ENCODE assay signal across 12 cellular contexts in genomic region chr12:49365542-49365941, GRCh38. TPM values are rescaled to one million over a fixed set of nuclear protein-coding genes. Genes with fewer than 3 reads are reported as not detected.
DNase-seq lines count a peak whose midpoint lies in the region; ATAC-seq, FAIRE-seq and TF ChIP-seq lines count a peak whose summit lies in the region.
"Had no signal": no experiment of that assay in that cellular context is flagged by ENCODE, and none has a peak within 500 bp of the region (broad histone marks: within the 10 kb centered on the region; RNA-seq: fewer than 3 reads in every experiment).

No MANE protein-coding gene starts in this region.

- no peaks in the 10 kb centered on the region for H3K9me1 ChIP-seq in keratinocyte (ENCODE audit: control insufficient read depth, extremely low read depth, insufficient read depth, low read length)

- CTCF ChIA-PET in activated CD8-positive, alpha-beta T cell treated with anti-CD3 and anti-CD28 coated beads, Interleukin-2, amount 10 ng/mL, durations not matched to agents 7 days and 5 days (lab: Charles Lee), result interaction anchor here (0.7 to 7.1 kb wide), 11 partner anchors 8 to 432 kb away, joined by 3 to 84 read pairs (median 6); partner anchors contain the start of genes DNAJC22 and PRPH

- H3K9me3 ChIP-seq in keratinocyte (ENCODE audit: control insufficient read depth, low read depth, low read length), result no peaks in the 10 kb centered on the region
- no peaks in the 10 kb centered on the region for H3K9me3 ChIP-seq in aorta (ENCODE audit: control insufficient read depth, low read length)

- H3K27ac Mint-ChIP-seq in activated CD8-positive, alpha-beta T cell treated with anti-CD3 and anti-CD28 coated beads, Interleukin-2, amount 10 ng/mL, durations not matched to agents 7 days and 5 days, result no peak overlapping the region

- peak overlapping the region; percentile 90 for H3K4me2 ChIP-seq in keratinocyte (ENCODE audit: control insufficient read depth, extremely low read depth, insufficient read depth, low read depth, low read length)

- H3K4me1 ChIP-seq in keratinocyte (ENCODE audit: control insufficient read depth, extremely low read depth, insufficient read depth, low read length), result peaks cover 33% of the 10 kb centered on the region
- peaks cover 0 to 3% of the 10 kb centered on the region in 2 donors for H3K4me1 ChIP-seq in aorta (ENCODE audit: control insufficient read depth in 1 of 2, insufficient read depth in 2 of 2, low read length in 2 of 2)

- no peaks in the 10 kb centered on the region for H3K9me3 Mint-ChIP-seq in activated CD8-positive, alpha-beta T cell treated with anti-CD3 and anti-CD28 coated beads, Interleukin-2, amount 10 ng/mL, durations not matched to agents 7 days and 5 days (ENCODE audit: insufficient read depth)

- POLR2A ChIA-PET in activated CD8-positive, alpha-beta T cell treated with anti-CD3 and anti-CD28 coated beads, Interleukin-2, amount 10 ng/mL, durations not matched to agents 7 days and 5 days (lab: Charles Lee), result interaction anchor here (2.1 to 2.6 kb wide), 3 partner anchors 11 to 235 kb away, joined by 8 to 23 read pairs (median 13); partner anchors contain the start of gene TUBA1B

- no peak for TF ChIP-seq CTCF in keratinocyte (optimal IDR thresholded peaks at IDR 0.05 in 1 of 3, IDR thresholded peaks at IDR 0.05 in 1 of 3, conservative IDR thresholded peaks at IDR 0.05 in 1 of 3; ENCODE audit: extremely low read depth in 1 of 3, insufficient read depth in 2 of 3, low read length in 3 of 3)

- no peaks in the 10 kb centered on the region for H3K27me3 ChIP-seq in keratinocyte (ENCODE audit: control insufficient read depth, extremely low read depth, insufficient read depth, low read length)
- no peaks in the 10 kb centered on the region for H3K27me3 ChIP-seq in aorta (ENCODE audit: control insufficient read depth in 1 of 2, insufficient read depth in 2 of 2, low read length in 1 of 2)

- peaks cover 33% of the 10 kb centered on the region for H3K4me1 Mint-ChIP-seq in activated CD8-positive, alpha-beta T cell treated with anti-CD3 and anti-CD28 coated beads, Interleukin-2, amount 10 ng/mL, durations not matched to agents 7 days and 5 days (ENCODE audit: low read depth)

- H3K36me3 Mint-ChIP-seq in activated CD8-positive, alpha-beta T cell treated with anti-CD3 and anti-CD28 coated beads, Interleukin-2, amount 10 ng/mL, durations not matched to agents 7 days and 5 days (ENCODE audit: low read depth), result no peaks in the 10 kb centered on the region

- ATAC-seq in activated CD8-positive, alpha-beta T cell treated with anti-CD3 and anti-CD28 coated beads, Interleukin-2, amount 10 ng/mL, durations not matched to agents 7 days and 5 days, result no peak
- ATAC-seq in aorta (ENCODE audit: low FRiP score) (no peak), GM18873 (IDR thresholded peaks at IDR 0.05; ENCODE audit: low FRiP score, unreplicated experiment) (no peak)

- H3K9ac ChIP-seq in keratinocyte (ENCODE audit: control insufficient read depth, extremely low read depth, insufficient read depth, low read length), result no peak overlapping the region

- H3K27ac ChIP-seq in keratinocyte (ENCODE audit: control insufficient read depth, insufficient read depth, low read length) (peak overlapping the region; percentile 91), aorta (ENCODE audit: low read depth in 1 of 2, low read length in 2 of 2) (no peak overlapping the region)

- peak; percentile 48 for FAIRE-seq in keratinocyte (lab: Jason Lieb, UNC)

- intact Hi-C loops in aorta (cut with DNase I), result no loop called here

- H3K36me3 ChIP-seq in keratinocyte (ENCODE audit: control insufficient read depth in 2 of 2, extremely low read depth in 1 of 2, insufficient read depth in 2 of 2, low read length in 2 of 2) (peaks cover 0 to under 1% of the 10 kb centered on the region in 2 experiments), aorta (ENCODE audit: control insufficient read depth in 1 of 2, insufficient read depth in 2 of 2, low read length in 1 of 2) (no peaks in the 10 kb centered on the region)

- WGBS in aorta, 2 donors, result 81 to 84% methylated on average over 5 of the region's 5 CpGs

- H2AFZ ChIP-seq in keratinocyte (ENCODE audit: control insufficient read depth, low read length), result no peak overlapping the region

- H4K20me1 ChIP-seq in keratinocyte (ENCODE audit: control insufficient read depth, extremely low read depth, insufficient read depth, low read length), result no peaks in the 10 kb centered on the region

- peaks cover 35% of the 10 kb centered on the region for H3K79me2 ChIP-seq in keratinocyte (ENCODE audit: control insufficient read depth, insufficient read depth, low read length)

- DNase-seq in CD1c-positive myeloid dendritic cell (ENCODE audit: extremely low spot score) (peak; percentile 43), HCEC 1CT (peak; percentile 67), keratinocyte (ENCODE audit: low read depth, low spot score) (no peak), aorta (no peak), DMS 273 treated with DMSO at 0.1 percent for 48 hours (lab: John Stamatoyannopoulos, UW) (no peak), cerebellar nuclear complex (lab: John Stamatoyannopoulos, UW) (no peak)
- DNase-seq in activated CD8-positive, alpha-beta T cell treated with anti-CD3 and anti-CD28 coated beads, Interleukin-2, amount 10 ng/mL, durations not matched to agents 7 days and 5 days, result no peak
- DNase-seq: activated CD4-positive, alpha-beta T cell treated with anti-CD3 and anti-CD28 coated beads, Interleukin-2, amount 50 U/mL, for 48 hours; foreskin melanocyte; NCI-H1436; retina had no signal

- peaks cover 5% of the 10 kb centered on the region for H3K27me3 Mint-ChIP-seq in activated CD8-positive, alpha-beta T cell treated with anti-CD3 and anti-CD28 coated beads, Interleukin-2, amount 10 ng/mL, durations not matched to agents 7 days and 5 days (ENCODE audit: low read depth)

- peak overlapping the region in 1 of 3 experiments; percentile 12 for H3K4me3 ChIP-seq in keratinocyte (ENCODE audit: control insufficient read depth in 2 of 3, extremely low read depth in 1 of 3, insufficient read depth in 2 of 3, low read depth in 1 of 3, low read length in 3 of 3)
- no peak overlapping the region for H3K4me3 ChIP-seq in aorta (ENCODE audit: low read length in 2 of 2)

- peak overlapping the region; percentile 97 for H3K4me3 Mint-ChIP-seq in activated CD8-positive, alpha-beta T cell treated with anti-CD3 and anti-CD28 coated beads, Interleukin-2, amount 10 ng/mL, durations not matched to agents 7 days and 5 days

- dilution Hi-C loops in keratinocyte (cut with MboI; ENCODE audit: extremely low pct_ligation_motif_present, low sequenced_read_pairs), result no loop called here

RNA-seq across cellular contexts. Expression of gene SPATS2, which starts 1.7 kb away (rescaled TPM):
- 10 to 100 TPM; 12.9 to 13.0 TPM for total RNA-seq in activated CD8-positive, alpha-beta T cell treated with anti-CD3 and anti-CD28 coated beads, Interleukin-2, amount 10 ng/mL, durations not matched to agents 7 days and 5 days
- polyA plus RNA-seq in keratinocyte (46.2 to 51.3 TPM (median 47.9 TPM) in 3 replicates), aorta (10 to 100 TPM in 1 of 2 donors, 1 to 10 TPM in 1; 5.5 to 11.5 TPM)
- polyA plus RNA-seq in keratinocyte (2011; ENCODE audit: low read depth), result 26.2 TPM
- 46.1 and 75.1 TPM in 2 replicates for polyA plus RNA-seq in keratinocyte (2011; cell fraction: cytosol; rRNA removed)
- polyA plus RNA-seq in keratinocyte (2011; cell fraction: nucleus; rRNA removed), result 54.4 and 55.0 TPM in 2 replicates
- 13.2 and 32.0 TPM in 2 replicates for polyA plus RNA-seq in keratinocyte (2012; ENCODE audit: low replicate concordance)
- polyA minus RNA-seq in keratinocyte, result 45.5 to 79.7 TPM (median 46.4 TPM) in 3 replicates
- 50.5 TPM for polyA minus RNA-seq in keratinocyte (2011; cell fraction: cytosol; rRNA and poly(A)+ RNA removed)
- 39.5 and 62.9 TPM in 2 replicates for polyA minus RNA-seq in keratinocyte (2011; cell fraction: nucleus; rRNA and poly(A)+ RNA removed)
- total RNA-seq in aorta, result 10 to 100 TPM; 19.3 to 29.8 TPM

RNA-seq across cellular contexts. Expression of gene DNAJC22, which starts 18.9 kb away (rescaled TPM):
- total RNA-seq in activated CD8-positive, alpha-beta T cell treated with anti-CD3 and anti-CD28 coated beads, Interleukin-2, amount 10 ng/mL, durations not matched to agents 7 days and 5 days, result under 1 TPM in 1 of 2 experiments, not detected in 1; 0.29 TPM
- polyA plus RNA-seq in keratinocyte (0.03 to 0.04 TPM in 2 of 3 replicates, not detected in the other), aorta (1 to 10 TPM in 1 of 2 donors, under 1 TPM in 1; 0.50 to 1.2 TPM)
- not detected for polyA plus RNA-seq in keratinocyte (2011; ENCODE audit: low read depth)
- polyA plus RNA-seq in keratinocyte (2011; cell fraction: cytosol; rRNA removed), result not detected in 2 replicates
- not detected in 2 replicates for polyA plus RNA-seq in keratinocyte (2011; cell fraction: nucleus; rRNA removed)
- polyA plus RNA-seq in keratinocyte (2012; ENCODE audit: low replicate concordance), result 0.02 TPM in 1 of 2 replicates, not detected in the other
- polyA minus RNA-seq in keratinocyte, result not detected in 3 replicates
- polyA minus RNA-seq in keratinocyte (2011; cell fraction: cytosol; rRNA and poly(A)+ RNA removed), result not detected
- polyA minus RNA-seq in keratinocyte (2011; cell fraction: nucleus; rRNA and poly(A)+ RNA removed), result not detected in 2 replicates
- under 1 TPM in 1 of 2 donors, not detected in 1; 0.24 TPM for total RNA-seq in aorta

RNA-seq across cellular contexts. Expression of gene C1QL4, which starts 28.6 kb away (rescaled TPM):
- total RNA-seq in activated CD8-positive, alpha-beta T cell treated with anti-CD3 and anti-CD28 coated beads, Interleukin-2, amount 10 ng/mL, durations not matched to agents 7 days and 5 days, result not detected
- polyA plus RNA-seq in keratinocyte, result 0.07 to 0.10 TPM (median 0.09 TPM) in 3 replicates
- not detected for polyA plus RNA-seq in keratinocyte (2011; ENCODE audit: low read depth)
- 0.08 TPM in 1 of 2 replicates, not detected in the other for polyA plus RNA-seq in keratinocyte (2011; cell fraction: cytosol; rRNA removed)
- 0.10 and 0.12 TPM in 2 replicates for polyA plus RNA-seq in keratinocyte (2011; cell fraction: nucleus; rRNA removed)
- 0.38 TPM in 1 of 2 replicates, not detected in the other for polyA plus RNA-seq in keratinocyte (2012; ENCODE audit: low replicate concordance)
- not detected in 3 replicates for polyA minus RNA-seq in keratinocyte
- polyA minus RNA-seq in keratinocyte (2011; cell fraction: cytosol; rRNA and poly(A)+ RNA removed), result not detected
- not detected in 2 replicates for polyA minus RNA-seq in keratinocyte (2011; cell fraction: nucleus; rRNA and poly(A)+ RNA removed)
- not detected for total RNA-seq in aorta
- polyA plus RNA-seq in aorta, result not detected

RNA-seq across cellular contexts. Expression of gene TROAP, which starts 42.5 kb away (rescaled TPM):
- 100 to 1,000 TPM; 107 to 111 TPM for total RNA-seq in activated CD8-positive, alpha-beta T cell treated with anti-CD3 and anti-CD28 coated beads, Interleukin-2, amount 10 ng/mL, durations not matched to agents 7 days and 5 days
- 1.7 to 14.1 TPM (median 12.7 TPM) in 3 replicates for polyA plus RNA-seq in keratinocyte
- not detected for polyA plus RNA-seq in keratinocyte (2011; ENCODE audit: low read depth)
- 3.6 and 4.6 TPM in 2 replicates for polyA plus RNA-seq in keratinocyte (2011; cell fraction: cytosol; rRNA removed)
- polyA plus RNA-seq in keratinocyte (2011; cell fraction: nucleus; rRNA removed), result 5.6 and 6.0 TPM in 2 replicates
- 0.21 and 13.6 TPM in 2 replicates for polyA plus RNA-seq in keratinocyte (2012; ENCODE audit: low replicate concordance)
- polyA minus RNA-seq in keratinocyte, result 1.7 to 20.5 TPM (median 5.5 TPM) in 3 replicates
- 4.0 TPM for polyA minus RNA-seq in keratinocyte (2011; cell fraction: cytosol; rRNA and poly(A)+ RNA removed)
- polyA minus RNA-seq in keratinocyte (2011; cell fraction: nucleus; rRNA and poly(A)+ RNA removed), result 1.8 and 4.6 TPM in 2 replicates
- 1 to 10 TPM; 1.1 to 4.3 TPM for total RNA-seq in aorta
- 1 to 10 TPM in 1 of 2 donors, under 1 TPM in 1; 0.10 to 1.8 TPM for polyA plus RNA-seq in aorta

Comparison
In these comparisons a context has a peak if more than half of its experiments do, and no peak if none do; other contexts are left out.
1. DNase-seq: peak in CD1c-positive myeloid dendritic cell (single experiment) and HCEC 1CT (single experiment); none in activated CD8-positive, alpha-beta T cell treated with anti-CD3 and anti-CD28 coated beads, Interleukin-2, amount 10 ng/mL, durations not matched to agents 7 days and 5 days (single experiment), keratinocyte (single experiment), aorta (0 of 2), DMS 273 treated with DMSO at 0.1 percent for 48 hours (single experiment) and cerebellar nuclear complex (0 of 2).